Comparison of ENCODE assay signal across 22 cellular contexts in the genomic region with DNA sequence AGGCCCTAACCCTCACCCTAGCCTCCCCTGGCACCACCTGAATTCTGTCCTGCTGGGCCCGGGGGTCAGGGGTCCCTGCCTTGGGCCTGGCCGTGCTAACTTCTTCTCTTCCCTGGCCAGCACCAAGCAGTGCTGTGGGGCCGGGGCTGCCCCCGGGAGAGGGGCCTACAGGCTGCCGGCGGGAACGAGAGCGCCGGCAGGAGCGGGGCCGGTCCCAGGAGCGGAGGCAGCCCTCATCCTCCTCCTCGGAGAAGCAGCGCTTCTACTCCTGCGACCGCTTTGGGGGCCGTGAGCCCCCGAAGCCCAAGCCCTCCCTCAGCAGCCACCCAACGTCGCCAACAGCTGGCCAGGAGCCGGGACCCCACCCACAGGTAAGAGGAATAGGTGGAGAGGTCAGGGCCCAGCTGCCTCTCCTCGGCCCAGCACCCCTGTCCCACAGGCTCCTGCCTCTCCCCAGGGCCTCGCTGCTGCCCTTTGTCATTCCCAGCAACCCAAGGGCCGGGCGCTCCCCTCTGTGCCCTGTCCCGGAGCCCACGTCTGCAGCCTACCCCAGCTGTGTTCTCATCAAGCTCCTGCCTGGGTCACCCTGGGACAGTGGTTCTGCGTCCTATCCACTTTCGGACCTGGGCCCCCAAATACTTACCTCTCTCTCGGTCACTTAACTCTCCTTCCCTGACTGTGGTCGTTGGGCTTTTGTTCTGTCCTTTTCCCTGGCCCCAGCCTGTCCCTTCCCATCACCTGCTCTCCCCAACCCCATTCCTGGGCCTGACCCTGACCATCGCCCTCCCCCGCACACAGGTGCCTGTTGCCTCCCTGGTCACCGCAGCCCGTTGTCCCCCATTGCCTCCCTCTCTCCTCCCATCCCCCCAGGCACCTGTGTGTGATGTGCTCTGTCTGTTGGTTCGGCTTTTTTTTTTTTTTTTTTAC.
A peak's percentile ranks its signal among the peaks of the same experiment; 100 is the strongest.
DNase-seq lines count a peak whose midpoint lies in the region; FAIRE-seq and TF ChIP-seq lines count a peak whose summit lies in the region.
"Had no signal": no experiment of that assay in that cellular context is flagged by ENCODE, and none has a peak within 500 bp of the region (broad histone marks: within the 10 kb centered on the region; RNA-seq: fewer than 3 reads in every experiment).

No MANE protein-coding gene starts in this region.

- no peak for FAIRE-seq in kidney (lab: Jason Lieb, UNC)
- FAIRE-seq: A204.1, GM12892, GM18507, H54, HTR-8/SVneo had no signal

- H3K4me2 ChIP-seq in BLaER1 treated with 17β-estradiol and CSF1 and Interleukin-3, amounts not matched to agents 10 nM and 100 nM: peak overlapping the region; percentile 62 to 90 (median 80)
- H3K4me2 ChIP-seq: GM23338 had no signal

- TF ChIP-seq CTCF in kidney (IDR thresholded peaks at IDR 0.05; ENCODE audit: borderline replicate concordance, extremely low read depth, insufficient read depth): no peak

- peak overlapping the region in 4 of 11 experiments; percentile 5 to 44 (median 34); a peak in 3 of 22 replicates for H3K27ac ChIP-seq in BLaER1 treated with 17β-estradiol and CSF1 and Interleukin-3, amounts not matched to agents 10 nM and 100 nM
- H3K27ac ChIP-seq in kidney (ENCODE audit: low read depth in 2 of 2, low read length in 2 of 2): no peak overlapping the region
- H3K27ac ChIP-seq: HL-60 had no signal

- intact Hi-C loops in kidney (cut with DNase I): no loop called here

- peak overlapping the region in 6 of 11 experiments; percentile 5 to 21 (median 13); a peak in 5 of 22 replicates for H3K9ac ChIP-seq in BLaER1 treated with 17β-estradiol and CSF1 and Interleukin-3, amounts not matched to agents 10 nM and 100 nM
- no peak overlapping the region for H3K9ac ChIP-seq in kidney (ENCODE audit: low read length in 2 of 2)

- H4K20me1 ChIP-seq in BLaER1 treated with 17β-estradiol and CSF1 and Interleukin-3, amounts not matched to agents 10 nM and 100 nM: peaks cover 0 to 6% (median 0%) of the 10 kb centered on the region in 11 experiments; a peak in 3 of 22 replicates

- no peak overlapping the region for H3K4me3 ChIP-seq in BLaER1 treated with 17β-estradiol and CSF1 and Interleukin-3, amounts not matched to agents 10 nM and 100 nM
- H3K4me3 ChIP-seq in kidney (ENCODE audit: low read length in 2 of 2): no peak overlapping the region
- H3K4me3 ChIP-seq: GM23338 had no signal

- H3K4me1 ChIP-seq in BLaER1 treated with 17β-estradiol and CSF1 and Interleukin-3, amounts not matched to agents 10 nM and 100 nM: peaks cover 35 to 44% (median 40%) of the 10 kb centered on the region in 10 experiments
- H3K4me1 ChIP-seq in kidney (ENCODE audit: control insufficient read depth in 1 of 2, insufficient read depth in 1 of 2, low read depth in 1 of 2, low read length in 2 of 2): no peaks in the 10 kb centered on the region
- H3K4me1 ChIP-seq: BE2C had no signal

- H3K27me3 ChIP-seq in BLaER1 treated with 17β-estradiol and CSF1 and Interleukin-3, amounts not matched to agents 10 nM and 100 nM: no peaks in the 10 kb centered on the region
- H3K27me3 ChIP-seq: BE2C had no signal

- H3K9me3 ChIP-seq in BLaER1 treated with 17β-estradiol and CSF1 and Interleukin-3, amounts not matched to agents 10 nM and 100 nM (replicated peaks in 1 of 11): peaks cover 0 to 2% (median under 1%) of the 10 kb centered on the region in 11 experiments; a peak in 9 of 22 replicates
- no peaks in the 10 kb centered on the region for H3K9me3 ChIP-seq in kidney (ENCODE audit: control insufficient read depth in 1 of 2, low read length in 2 of 2)

- H3K36me3 ChIP-seq in BLaER1 treated with 17β-estradiol and CSF1 and Interleukin-3, amounts not matched to agents 10 nM and 100 nM: no peaks in the 10 kb centered on the region
- no peaks in the 10 kb centered on the region for H3K36me3 ChIP-seq in kidney (ENCODE audit: control insufficient read depth in 1 of 2, insufficient read depth in 2 of 2, low read length in 2 of 2)
- H3K36me3 ChIP-seq: BE2C had no signal

- DNase-seq in HT1080 (ENCODE audit: low read depth) (peak; percentile 0), kidney (peak; percentile 51), Kasumi-1 (lab: John Stamatoyannopoulos, UW) (no peak), midbrain (lab: John Stamatoyannopoulos, UW) (no peak)
- no peak for DNase-seq in activated effector memory CD4-positive, alpha-beta T cell treated with anti-CD3 and anti-CD28 coated beads, Interleukin-2, amount 50 U/mL, for 16 hours
- DNase-seq: ACHN; BE2C; CD4-positive, alpha-beta memory T cell; DMS153; DMS79; GDM1; HCEC 1CT; HFFc6; IMR-90 had no signal

Comparison
In these comparisons a context has a peak if more than half of its experiments do, and no peak if none do; other contexts are left out.
1. H3K9ac ChIP-seq: peak in BLaER1 treated with 17β-estradiol and CSF1 and Interleukin-3, amounts not matched to agents 10 nM and 100 nM (6 of 11); none in kidney (0 of 2).
2. DNase-seq: peak in HT1080 (single experiment) and kidney (single experiment); none in Kasumi-1 (0 of 2), activated effector memory CD4-positive, alpha-beta T cell treated with anti-CD3 and anti-CD28 coated beads, Interleukin-2, amount 50 U/mL, for 16 hours (single experiment) and midbrain (single experiment).